ENCODE assay signal across 22 cellular contexts in genomic region chr6:38185244-38185643, GRCh38.
A peak's percentile ranks its signal among the peaks of the same experiment; 100 is the strongest.
DNase-seq lines count a peak whose midpoint lies in the region; ATAC-seq and TF ChIP-seq lines count a peak whose summit lies in the region.
"Had no signal": no experiment of that assay in that cellular context is flagged by ENCODE, and none has a peak within 500 bp of the region (broad histone marks: within the 10 kb centered on the region; RNA-seq: fewer than 3 reads in every experiment).

No MANE protein-coding gene starts in this region.

- no peak overlapping the region for H3K4me3 Mint-ChIP-seq in T-helper 17 cell
- H3K4me3 Mint-ChIP-seq: CD4-positive, CD25-positive, alpha-beta regulatory T cell; GM23338 had no signal

- H3K9me3 ChIP-seq in T-helper 17 cell (ENCODE audit: control insufficient read depth, low read length, poor library complexity, severe bottlenecking) = no peaks in the 10 kb centered on the region
- H3K9me3 ChIP-seq in PC-9 (ENCODE audit: insufficient read depth, low read depth) = no peaks in the 10 kb centered on the region
- H3K9me3 ChIP-seq: SJSA1 had no signal

- H3K4me3 ChIP-seq in PC-9 = no peak overlapping the region
- H3K4me3 ChIP-seq: GM12878, GM23338, SJSA1 had no signal

- no peaks in the 10 kb centered on the region for H3K27me3 Mint-ChIP-seq in T-helper 17 cell
- H3K27me3 Mint-ChIP-seq: CD4-positive, CD25-positive, alpha-beta regulatory T cell had no signal

- no peaks in the 10 kb centered on the region for H3F3A ChIP-seq in PC-9 (ENCODE audit: insufficient read depth, low read depth)

- no peaks in the 10 kb centered on the region for H3K36me3 ChIP-seq in PC-9 (ENCODE audit: low read depth)
- H3K36me3 ChIP-seq: SJSA1 had no signal

- no peaks in the 10 kb centered on the region for H3K9me2 ChIP-seq in PC-9 (ENCODE audit: insufficient read depth)

- no peak overlapping the region for H3K4me2 ChIP-seq in PC-9
- H3K4me2 ChIP-seq: GM23338, KMS-11 had no signal

- BruUV-seq in PC-9 (replicated peaks; lab: Mats Ljungman, UMichigan) = no TSS peak

- no peaks in the 10 kb centered on the region for H3K27me3 ChIP-seq in PC-9 (ENCODE audit: insufficient read depth, low read depth)
- H3K27me3 ChIP-seq: SJSA1 had no signal

- no peak overlapping the region for H2AFZ ChIP-seq in PC-9
- H2AFZ ChIP-seq: GM23338 had no signal

- peaks cover 18% of the 10 kb centered on the region for H3K4me1 Mint-ChIP-seq in T-helper 17 cell

- CTCF ChIA-PET in PC-9 (lab: Charles Lee) = no interaction called here

- peak overlapping the region; percentile 45 for H3K27ac Mint-ChIP-seq in T-helper 17 cell
- H3K27ac Mint-ChIP-seq: GM23338 had no signal

- peaks cover 8% of the 10 kb centered on the region for H3K36me3 Mint-ChIP-seq in T-helper 17 cell (ENCODE audit: low read depth)

- intact Hi-C loops in PC-9 (cut with micrococcal nuclease; ENCODE audit: unreplicated experiment) = no loop called here

- H3K4me1 ChIP-seq in PC-9 (replicated peaks; ENCODE audit: insufficient read depth) = no peaks in the 10 kb centered on the region
- H3K4me1 ChIP-seq: SJSA1 had no signal

- no peak for ATAC-seq in T-helper 17 cell
- ATAC-seq: GM12878, GM23338, HCT116, Right ventricle myocardium inferior had no signal

- H3K27ac ChIP-seq in cingulate gyrus (ENCODE audit: low read depth, low read length) (peak overlapping the region; percentile 14), PC-9 (no peak overlapping the region)
- H3K27ac ChIP-seq: KMS-11, SJSA1 had no signal

- POLR2A ChIA-PET in PC-9 (lab: Charles Lee; ENCODE audit: unreplicated experiment) = no interaction called here

- TF ChIP-seq CTCF in PC-9 (conservative IDR thresholded peaks at IDR 0.05) = no peak

- no peaks in the 10 kb centered on the region for H4K20me1 ChIP-seq in PC-9 (ENCODE audit: insufficient read depth)

- H3K79me2 ChIP-seq in PC-9 (ENCODE audit: low read depth) = no peaks in the 10 kb centered on the region

- DNase-seq in T-helper 17 cell (no peak), mesenteric fat pad (ENCODE audit: low spot score) (peak; percentile 24), NCI-H1436 (lab: John Stamatoyannopoulos, UW) (no peak), NK-92 (lab: John Stamatoyannopoulos, UW; ENCODE audit: unreplicated experiment) (no peak), PC-9 (no peak)
- DNase-seq in stimulated activated CD8-positive, alpha-beta memory T cell treated with anti-CD3 and anti-CD28 coated beads, Interleukin-4, amount 100 ng/mL, for 48 hours = peak; percentile 14
- DNase-seq: CD4-positive, CD25-positive, alpha-beta regulatory T cell; DMS 273 treated with DMSO at 0.1 percent for 48 hours; IMR-90; NCI-H146; NCI-H2029 treated with DMSO at 0.1 percent for 48 hours; NCI-H2171 treated with DMSO at 0.1 percent for 48 hours; NCI-H524 treated with DMSO at 0.1 percent for 48 hours; NCI-H82; OCI-M1 had no signal

Comparison
In these comparisons a context has a peak if more than half of its experiments do, and no peak if none do; other contexts are left out.
1. DNase-seq: peak in mesenteric fat pad (single experiment) and stimulated activated CD8-positive, alpha-beta memory T cell treated with anti-CD3 and anti-CD28 coated beads, Interleukin-4, amount 100 ng/mL, for 48 hours (single experiment); none in T-helper 17 cell (0 of 3), NCI-H1436 (single experiment), NK-92 (single experiment) and PC-9 (0 of 2).